8 cellular contexts compared by ENCODE assay signal in genomic region chr19:39498262-39499081, GRCh38. TPM values are rescaled to one million over a fixed set of nuclear protein-coding genes. Genes with fewer than 3 reads are reported as not detected.
A peak's percentile ranks its signal among the peaks of the same experiment; 100 is the strongest.
DNase-seq lines count a peak whose midpoint lies in the region; ATAC-seq, FAIRE-seq and TF ChIP-seq lines count a peak whose summit lies in the region.

Gene DLL3, plus strand, starts transcription at chr19:39498947. Its CDS starts 28 bp downstream, at chr19:39498975.

- no peak within 1 kb of the TSS for H4K5ac ChIP-seq in IMR-90 (ENCODE audit: low read depth, low read length)

- peak within 1 kb of the TSS; percentile 71 for H2AK9ac ChIP-seq in IMR-90 (replicated peaks; ENCODE audit: low read depth, low read length, poor library complexity)

- no peak within 1 kb of the TSS for H4K91ac ChIP-seq in IMR-90 (ENCODE audit: insufficient read depth, low read depth, low read length)

- TF ChIP-seq POLR2A in IMR-90 (IDR thresholded peaks at IDR 0.05; ENCODE audit: low read depth, low read length) (no peak), Peyer's patch (IDR thresholded peaks at IDR 0.05) (no peak)

- DNase-seq in IMR-90: peak; percentile 7
- no peak for DNase-seq in Peyer's patch
- DNase-seq in endodermal cell: peak; percentile 73
- DNase-seq in small intestine: peak; percentile 18
- no peak for DNase-seq in cortex of kidney (lab: John Stamatoyannopoulos, UW)
- no peak for DNase-seq in GDM1 (lab: John Stamatoyannopoulos, UW)
- DNase-seq in T1000 (lab: John Stamatoyannopoulos, UW): no peak

- H3K14ac ChIP-seq in IMR-90 (replicated peaks; ENCODE audit: low read depth, low read length): no peak within 1 kb of the TSS

- H2AK5ac ChIP-seq in IMR-90 (ENCODE audit: low read depth, low read length): 0 out of 2 replicates have a peak within 1 kb of the TSS, but pooled peaks have one; percentile 2

- POLR2A ChIA-PET in IMR-90 (lab: Charles Lee; ENCODE audit: unreplicated experiment): no interaction called here

- BruUV-seq in IMR-90 (replicated peaks; lab: Mats Ljungman, UMichigan): no TSS peak

- intact Hi-C loops in IMR-90 (cut with micrococcal nuclease): loop anchor here (5.0 kb wide), 2 partner anchors 34 to 174 kb away; partner anchors contain the start of gene EID2B

- H3K56ac ChIP-seq in IMR-90 (ENCODE audit: extremely low read depth, insufficient read depth, low read length): no peak within 1 kb of the TSS

- H2BK120ac ChIP-seq in IMR-90 (ENCODE audit: low read depth, low read length): no peak within 1 kb of the TSS

- 3% methylated on average over 24 of the region's 38 CpGs; no CpG with 5 or more reads in 1 of the 2 experiments for WGBS in IMR-90 (ENCODE audit: extremely low coverage in 2 of 2, insufficient read length in 1 of 2), 2 experiments
- 3 to 6% methylated on average over 13 to 37 of the region's 38 CpGs for WGBS in endodermal cell (ENCODE audit: insufficient coverage in 1 of 2, insufficient read length in 1 of 2), 2 experiments
- WGBS in small intestine, 3 donors: 1 to 3% (median 2%) methylated on average over 33 to 38 of the region's 38 CpGs

- no peaks in the 10 kb centered on the region for H4K20me1 ChIP-seq in BLaER1 treated with 17β-estradiol and CSF1 and Interleukin-3, amounts not matched to agents 10 nM and 100 nM
- H4K20me1 ChIP-seq in IMR-90 (ENCODE audit: insufficient read depth, low read length): no peaks in the 10 kb centered on the region

- no peak within 1 kb of the TSS for H2BK20ac ChIP-seq in IMR-90 (ENCODE audit: low read depth, low read length)

- H3K36me3 ChIP-seq in BLaER1 treated with 17β-estradiol and CSF1 and Interleukin-3, amounts not matched to agents 10 nM and 100 nM: no peaks in the 10 kb centered on the region
- H3K36me3 ChIP-seq in IMR-90 (ENCODE audit: control insufficient read depth, insufficient read depth, low read length) (no peaks in the 10 kb centered on the region), Peyer's patch (no peaks in the 10 kb centered on the region), endodermal cell (ENCODE audit: control insufficient read depth, insufficient read depth, low read length) (no peaks in the 10 kb centered on the region), small intestine (ENCODE audit: control insufficient read depth in 2 of 2, insufficient read depth in 2 of 2, low read length in 2 of 2) (no peaks in the 10 kb centered on the region)

- H3K4me2 ChIP-seq in BLaER1 treated with 17β-estradiol and CSF1 and Interleukin-3, amounts not matched to agents 10 nM and 100 nM: peak within 1 kb of the TSS; percentile 91 to 100 (median 97)
- peak within 1 kb of the TSS; percentile 89 for H3K4me2 ChIP-seq in IMR-90 (ENCODE audit: low read depth, low read length)

- peak within 1 kb of the TSS; percentile 28; the same call in 1 of the 2 replicates for H3K23ac ChIP-seq in IMR-90 (ENCODE audit: low read depth, low read length)

- H3K27ac ChIP-seq in BLaER1 treated with 17β-estradiol and CSF1 and Interleukin-3, amounts not matched to agents 10 nM and 100 nM: peak within 1 kb of the TSS in 7 of 11 experiments; percentile 28 to 66 (median 43); a peak in 13 of 22 replicates
- H3K27ac ChIP-seq in IMR-90 (ENCODE audit: insufficient read depth, low read length): no peak within 1 kb of the TSS
- no peak within 1 kb of the TSS for H3K27ac ChIP-seq in Peyer's patch
- H3K27ac ChIP-seq in endodermal cell (ENCODE audit: low read depth, low read length): peak within 1 kb of the TSS; percentile 94
- no peak within 1 kb of the TSS for H3K27ac ChIP-seq in small intestine (ENCODE audit: low read depth in 1 of 2, low read length in 1 of 2)

- dilution Hi-C loops in IMR-90 (cut with HindIII; ENCODE audit: low sequenced_read_pairs, unreplicated experiment): no loop called here

- no peak within 1 kb of the TSS for H3K4ac ChIP-seq in IMR-90 (ENCODE audit: low read depth, low read length)

- peaks cover 9% of the 10 kb centered on the region for H3K4me1 Mint-ChIP-seq in endodermal cell

- peaks cover 6 to 42% (median 25%) of the 10 kb centered on the region in 10 experiments; a peak in 18 of 20 replicates for H3K4me1 ChIP-seq in BLaER1 treated with 17β-estradiol and CSF1 and Interleukin-3, amounts not matched to agents 10 nM and 100 nM
- H3K4me1 ChIP-seq in IMR-90 (ENCODE audit: control insufficient read depth, insufficient read depth, low read length): peaks cover 3% of the 10 kb centered on the region; the same call in 1 of the 2 replicates
- H3K4me1 ChIP-seq in Peyer's patch: peaks cover 0 to 26% (median 15%) of the 10 kb centered on the region in 4 donors
- no peaks in the 10 kb centered on the region for H3K4me1 ChIP-seq in endodermal cell (ENCODE audit: control insufficient read depth, insufficient read depth, low read length)
- no peaks in the 10 kb centered on the region for H3K4me1 ChIP-seq in small intestine (ENCODE audit: control insufficient read depth in 2 of 2, insufficient read depth in 1 of 2, low read depth in 1 of 2, low read length in 1 of 2)

- H3K9me3 Mint-ChIP-seq in endodermal cell: peaks cover 3% of the 10 kb centered on the region

- no peak within 1 kb of the TSS for H3K27ac Mint-ChIP-seq in endodermal cell

- CTCF ChIA-PET in IMR-90 (lab: Yijun Ruan, JAX): interaction anchor here (0.9 to 1.1 kb wide), 3 partner anchors 34 to 58 kb away, joined by 3 to 5 read pairs (median 3); partner anchors contain the start of gene EID2B

- TF ChIP-seq CTCF in IMR-90 (conservative IDR thresholded peaks at IDR 0.05; ENCODE audit: low read depth, low read length) (no peak), Peyer's patch (IDR thresholded peaks at IDR 0.05) (no peak), endodermal cell (conservative IDR thresholded peaks at IDR 0.05) (no peak)

- in situ Hi-C loops in IMR-90 (cut with MboI; ENCODE audit: low sequenced_read_pairs): no loop called here

- peaks cover 51% of the 10 kb centered on the region for H3K27me3 Mint-ChIP-seq in endodermal cell (ENCODE audit: insufficient read depth)

- FAIRE-seq in small intestine (lab: Jason Lieb, UNC): no peak

- no peaks in the 10 kb centered on the region for H3K9me3 ChIP-seq in BLaER1 treated with 17β-estradiol and CSF1 and Interleukin-3, amounts not matched to agents 10 nM and 100 nM (replicated peaks in 1 of 11)
- H3K9me3 ChIP-seq in IMR-90 (ENCODE audit: control insufficient read depth, insufficient read depth, low read length): no peaks in the 10 kb centered on the region
- no peaks in the 10 kb centered on the region for H3K9me3 ChIP-seq in Peyer's patch
- H3K9me3 ChIP-seq in endodermal cell (ENCODE audit: control insufficient read depth, low read length): no peaks in the 10 kb centered on the region
- H3K9me3 ChIP-seq in small intestine (ENCODE audit: control insufficient read depth, low read depth): no peaks in the 10 kb centered on the region

- H4K8ac ChIP-seq in IMR-90 (ENCODE audit: low read depth in 2 of 2, low read length in 2 of 2): no peak within 1 kb of the TSS; a peak in 1 of 4 replicates

- no peak within 1 kb of the TSS for H2BK5ac ChIP-seq in IMR-90 (ENCODE audit: low read depth, low read length, poor library complexity, severe bottlenecking)

- no peak for TF ChIP-seq RAD21 in IMR-90 (IDR thresholded peaks at IDR 0.05; ENCODE audit: low read length)

- H3K4me3 Mint-ChIP-seq in endodermal cell: peak within 1 kb of the TSS; percentile 42

- ATAC-seq in IMR-90 (ENCODE audit: low read depth): peak; percentile 37

- peak within 1 kb of the TSS; percentile 85 for H2AFZ ChIP-seq in IMR-90 (replicated peaks; ENCODE audit: low read length, poor library complexity)

- no peak within 1 kb of the TSS for H2BK15ac ChIP-seq in IMR-90 (ENCODE audit: low read depth, low read length)

- peak within 1 kb of the TSS in 10 of 11 experiments; percentile 48 to 81 (median 68); a peak in 20 of 22 replicates for H3K9ac ChIP-seq in BLaER1 treated with 17β-estradiol and CSF1 and Interleukin-3, amounts not matched to agents 10 nM and 100 nM
- no peak within 1 kb of the TSS for H3K9ac ChIP-seq in IMR-90 (ENCODE audit: low read depth, low read length)
- H3K9ac ChIP-seq in endodermal cell (ENCODE audit: extremely low read depth, low read length, poor library complexity, severe bottlenecking): no peak within 1 kb of the TSS

- no peaks in the 10 kb centered on the region; the same call in 1 of the 2 replicates for H3K9me1 ChIP-seq in IMR-90 (ENCODE audit: insufficient read depth, low read length)

- no peak within 1 kb of the TSS for H3K18ac ChIP-seq in IMR-90 (ENCODE audit: low read depth, low read length)

- no peaks in the 10 kb centered on the region for H3K36me3 Mint-ChIP-seq in endodermal cell (ENCODE audit: low read depth)

- peak within 1 kb of the TSS; percentile 50 to 75 (median 68) for H3K4me3 ChIP-seq in BLaER1 treated with 17β-estradiol and CSF1 and Interleukin-3, amounts not matched to agents 10 nM and 100 nM
- peak within 1 kb of the TSS; percentile 24; the same call in 1 of the 2 replicates for H3K4me3 ChIP-seq in IMR-90 (ENCODE audit: insufficient read depth, low read depth, low read length)
- H3K4me3 ChIP-seq in Peyer's patch: peak within 1 kb of the TSS in 3 of 4 donors; percentile 7 to 33 (median 21)
- H3K4me3 ChIP-seq in endodermal cell (ENCODE audit: low read length): peak within 1 kb of the TSS; percentile 61
- H3K4me3 ChIP-seq in small intestine (ENCODE audit: low read depth in 1 of 2, low read length in 2 of 2): no peak within 1 kb of the TSS

- H3K27me3 ChIP-seq in BLaER1 treated with 17β-estradiol and CSF1 and Interleukin-3, amounts not matched to agents 10 nM and 100 nM: peaks cover 3 to 23% (median 10%) of the 10 kb centered on the region in 11 experiments; a peak in 14 of 22 replicates
- peaks cover 38% of the 10 kb centered on the region for H3K27me3 ChIP-seq in IMR-90 (ENCODE audit: control insufficient read depth, insufficient read depth, low read length)
- H3K27me3 ChIP-seq in Peyer's patch: peaks cover 0 to 17% of the 10 kb centered on the region in 2 donors
- peaks cover 39% of the 10 kb centered on the region for H3K27me3 ChIP-seq in endodermal cell (ENCODE audit: control insufficient read depth, insufficient read depth, low read length, poor library complexity, severe bottlenecking)
- peaks cover 3 to 19% of the 10 kb centered on the region in 2 donors for H3K27me3 ChIP-seq in small intestine (ENCODE audit: control insufficient read depth in 2 of 2, insufficient read depth in 2 of 2, low read length in 2 of 2)

- no peaks in the 10 kb centered on the region for H3K79me1 ChIP-seq in IMR-90 (ENCODE audit: low read depth in 1 of 2, low read length in 2 of 2)

TF ChIP-seq in IMR-90, 13 proteins besides CTCF, POLR2A, EP300 and RAD21 (continues in another document):
- no peak for TF ChIP-seq CHD1 (IDR thresholded peaks at IDR 0.05; ENCODE audit: low read depth, low read length)
- TF ChIP-seq RFX5 (IDR thresholded peaks at IDR 0.05; ENCODE audit: low read depth, low read length): no peak
- TF ChIP-seq FOS (IDR thresholded peaks at IDR 0.05; ENCODE audit: low read depth, low read length): no peak

RNA-seq across cellular contexts. Expression of gene DLL3, which starts in this region (rescaled TPM):
- total RNA-seq in IMR-90 (2012; rRNA removed) (0.28 and 0.36 TPM in 2 replicates), Peyer's patch (under 1 TPM in 2 of 4 donors, not detected in 2; 0.47 to 0.67 TPM), endodermal cell (1 to 10 TPM; 2.0 to 4.3 TPM)
- polyA plus RNA-seq in IMR-90 (2012; rRNA removed) (1.3 and 1.9 TPM in 2 replicates), small intestine (under 1 TPM in 1 of 3 donors, not detected in 2; 0.15 TPM)
- 1.3 and 1.4 TPM in 2 replicates for polyA plus RNA-seq in IMR-90 (2012; cell fraction: cytosol; rRNA removed)
- polyA plus RNA-seq in IMR-90 (2012; cell fraction: nucleus; rRNA removed; ENCODE audit: low replicate concordance): 0.34 and 0.40 TPM in 2 replicates
- 46.8 TPM for polyA plus RNA-seq in endodermal cell (2013, experiment 1 of 2)
- 39.5 TPM for polyA plus RNA-seq in endodermal cell (2013, experiment 2 of 2)

Comparison
In these comparisons a context has a peak if more than half of its experiments do, and no peak if none do; other contexts are left out.
1. Peak in DNase-seq in small intestine; RNA of the gene not detected or under 1 TPM.
2. H3K27ac ChIP-seq: peak in BLaER1 treated with 17β-estradiol and CSF1 and Interleukin-3, amounts not matched to agents 10 nM and 100 nM (7 of 11) and endodermal cell (single experiment); none in IMR-90 (single experiment), Peyer's patch (0 of 4) and small intestine (0 of 2).
3. H3K4me3 ChIP-seq: peak in BLaER1 treated with 17β-estradiol and CSF1 and Interleukin-3, amounts not matched to agents 10 nM and 100 nM (10 of 10), IMR-90 (single experiment), Peyer's patch (3 of 4) and endodermal cell (single experiment); none in small intestine (0 of 2).
4. H3K9ac ChIP-seq: peak in BLaER1 treated with 17β-estradiol and CSF1 and Interleukin-3, amounts not matched to agents 10 nM and 100 nM (10 of 11); none in IMR-90 (single experiment) and endodermal cell (single experiment).
5. DNase-seq: peak in IMR-90 (single experiment) and endodermal cell (single experiment); none in Peyer's patch (0 of 3), cortex of kidney (single experiment), GDM1 (single experiment) and T1000 (single experiment).